1 cellular context compared by ENCODE assay signal in genomic region chr6:136792066-136792944, GRCh38.
TF ChIP-seq lines count a peak whose summit lies in the region.

A gene with protein sequence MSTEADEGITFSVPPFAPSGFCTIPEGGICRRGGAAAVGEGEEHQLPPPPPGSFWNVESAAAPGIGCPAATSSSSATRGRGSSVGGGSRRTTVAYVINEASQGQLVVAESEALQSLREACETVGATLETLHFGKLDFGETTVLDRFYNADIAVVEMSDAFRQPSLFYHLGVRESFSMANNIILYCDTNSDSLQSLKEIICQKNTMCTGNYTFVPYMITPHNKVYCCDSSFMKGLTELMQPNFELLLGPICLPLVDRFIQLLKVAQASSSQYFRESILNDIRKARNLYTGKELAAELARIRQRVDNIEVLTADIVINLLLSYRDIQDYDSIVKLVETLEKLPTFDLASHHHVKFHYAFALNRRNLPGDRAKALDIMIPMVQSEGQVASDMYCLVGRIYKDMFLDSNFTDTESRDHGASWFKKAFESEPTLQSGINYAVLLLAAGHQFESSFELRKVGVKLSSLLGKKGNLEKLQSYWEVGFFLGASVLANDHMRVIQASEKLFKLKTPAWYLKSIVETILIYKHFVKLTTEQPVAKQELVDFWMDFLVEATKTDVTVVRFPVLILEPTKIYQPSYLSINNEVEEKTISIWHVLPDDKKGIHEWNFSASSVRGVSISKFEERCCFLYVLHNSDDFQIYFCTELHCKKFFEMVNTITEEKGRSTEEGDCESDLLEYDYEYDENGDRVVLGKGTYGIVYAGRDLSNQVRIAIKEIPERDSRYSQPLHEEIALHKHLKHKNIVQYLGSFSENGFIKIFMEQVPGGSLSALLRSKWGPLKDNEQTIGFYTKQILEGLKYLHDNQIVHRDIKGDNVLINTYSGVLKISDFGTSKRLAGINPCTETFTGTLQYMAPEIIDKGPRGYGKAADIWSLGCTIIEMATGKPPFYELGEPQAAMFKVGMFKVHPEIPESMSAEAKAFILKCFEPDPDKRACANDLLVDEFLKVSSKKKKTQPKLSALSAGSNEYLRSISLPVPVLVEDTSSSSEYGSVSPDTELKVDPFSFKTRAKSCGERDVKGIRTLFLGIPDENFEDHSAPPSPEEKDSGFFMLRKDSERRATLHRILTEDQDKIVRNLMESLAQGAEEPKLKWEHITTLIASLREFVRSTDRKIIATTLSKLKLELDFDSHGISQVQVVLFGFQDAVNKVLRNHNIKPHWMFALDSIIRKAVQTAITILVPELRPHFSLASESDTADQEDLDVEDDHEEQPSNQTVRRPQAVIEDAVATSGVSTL (N-terminal part only) (minus strand): TSS chr6:136792477. CDS start chr6:136792157, 320 bp downstream.

TF ChIP-seq in HepG2, 621 proteins besides CTCF, POLR2A, EP300 and RAD21 (continued from another document and continues in another):
- TF ChIP-seq FOXP4 (CRISPR knock-in tag; IDR thresholded peaks at IDR 0.05) = no peak
- TF ChIP-seq YEATS2 (CRISPR knock-in tag; IDR thresholded peaks at IDR 0.05; ENCODE audit: borderline replicate concordance) = no peak
- no peak for TF ChIP-seq SNAPC5 (CRISPR knock-in tag; IDR thresholded peaks at IDR 0.05; ENCODE audit: borderline replicate concordance)
- TF ChIP-seq MATR3 (CRISPR knock-in tag; IDR thresholded peaks at IDR 0.05) = no peak
- no peak for TF ChIP-seq SCMH1 (CRISPR knock-in tag; IDR thresholded peaks at IDR 0.05; ENCODE audit: borderline replicate concordance)
- TF ChIP-seq, protein P1, sequence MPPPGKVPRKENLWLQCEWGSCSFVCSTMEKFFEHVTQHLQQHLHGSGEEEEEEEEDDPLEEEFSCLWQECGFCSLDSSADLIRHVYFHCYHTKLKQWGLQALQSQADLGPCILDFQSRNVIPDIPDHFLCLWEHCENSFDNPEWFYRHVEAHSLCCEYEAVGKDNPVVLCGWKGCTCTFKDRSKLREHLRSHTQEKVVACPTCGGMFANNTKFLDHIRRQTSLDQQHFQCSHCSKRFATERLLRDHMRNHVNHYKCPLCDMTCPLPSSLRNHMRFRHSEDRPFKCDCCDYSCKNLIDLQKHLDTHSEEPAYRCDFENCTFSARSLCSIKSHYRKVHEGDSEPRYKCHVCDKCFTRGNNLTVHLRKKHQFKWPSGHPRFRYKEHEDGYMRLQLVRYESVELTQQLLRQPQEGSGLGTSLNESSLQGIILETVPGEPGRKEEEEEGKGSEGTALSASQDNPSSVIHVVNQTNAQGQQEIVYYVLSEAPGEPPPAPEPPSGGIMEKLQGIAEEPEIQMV (CRISPR knock-in tag; IDR thresholded peaks at IDR 0.05; ENCODE audit: low read depth) = no peak
- TF ChIP-seq ZSCAN9 (CRISPR knock-in tag; IDR thresholded peaks at IDR 0.05; ENCODE audit: borderline replicate concordance) = no peak
- no peak for TF ChIP-seq USF2 (IDR thresholded peaks at IDR 0.05; ENCODE audit: low read depth, low read length)
- TF ChIP-seq USF2 (CRISPR knock-in tag; IDR thresholded peaks at IDR 0.05; ENCODE audit: borderline replicate concordance) = no peak
- no peak for TF ChIP-seq ZNF232 (CRISPR knock-in tag; IDR thresholded peaks at IDR 0.05; ENCODE audit: borderline replicate concordance)
- no peak for TF ChIP-seq KAT8 (CRISPR knock-in tag; IDR thresholded peaks at IDR 0.05)
- TF ChIP-seq MEIS1 (CRISPR knock-in tag; IDR thresholded peaks at IDR 0.05; ENCODE audit: borderline replicate concordance) = no peak
- TF ChIP-seq, protein P2, sequence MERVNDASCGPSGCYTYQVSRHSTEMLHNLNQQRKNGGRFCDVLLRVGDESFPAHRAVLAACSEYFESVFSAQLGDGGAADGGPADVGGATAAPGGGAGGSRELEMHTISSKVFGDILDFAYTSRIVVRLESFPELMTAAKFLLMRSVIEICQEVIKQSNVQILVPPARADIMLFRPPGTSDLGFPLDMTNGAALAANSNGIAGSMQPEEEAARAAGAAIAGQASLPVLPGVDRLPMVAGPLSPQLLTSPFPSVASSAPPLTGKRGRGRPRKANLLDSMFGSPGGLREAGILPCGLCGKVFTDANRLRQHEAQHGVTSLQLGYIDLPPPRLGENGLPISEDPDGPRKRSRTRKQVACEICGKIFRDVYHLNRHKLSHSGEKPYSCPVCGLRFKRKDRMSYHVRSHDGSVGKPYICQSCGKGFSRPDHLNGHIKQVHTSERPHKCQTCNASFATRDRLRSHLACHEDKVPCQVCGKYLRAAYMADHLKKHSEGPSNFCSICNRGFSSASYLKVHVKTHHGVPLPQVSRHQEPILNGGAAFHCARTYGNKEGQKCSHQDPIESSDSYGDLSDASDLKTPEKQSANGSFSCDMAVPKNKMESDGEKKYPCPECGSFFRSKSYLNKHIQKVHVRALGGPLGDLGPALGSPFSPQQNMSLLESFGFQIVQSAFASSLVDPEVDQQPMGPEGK (CRISPR knock-in tag; IDR thresholded peaks at IDR 0.05) = peak; percentile 88
- TF ChIP-seq RAD51 (IDR thresholded peaks at IDR 0.05; ENCODE audit: borderline replicate concordance) = no peak
- TF ChIP-seq RFX1 (IDR thresholded peaks at IDR 0.05) = no peak
- TF ChIP-seq ZNF317 (CRISPR knock-in tag; IDR thresholded peaks at IDR 0.05) = no peak
- no peak for TF ChIP-seq POLR2AphosphoS2 (IDR thresholded peaks at IDR 0.05; ENCODE audit: low read depth, low read length)
- no peak for TF ChIP-seq ZNF281 (CRISPR knock-in tag; IDR thresholded peaks at IDR 0.05; ENCODE audit: borderline replicate concordance)
- no peak for TF ChIP-seq ZNF605 (CRISPR knock-in tag; IDR thresholded peaks at IDR 0.05)
- TF ChIP-seq ZNF629 (CRISPR knock-in tag; conservative IDR thresholded peaks at IDR 0.05) = no peak
- no peak for TF ChIP-seq RELA (CRISPR knock-in tag; IDR thresholded peaks at IDR 0.05)
- TF ChIP-seq HOXA3 (CRISPR knock-in tag; IDR thresholded peaks at IDR 0.05) = peak; percentile 59
- TF ChIP-seq, protein P3, sequence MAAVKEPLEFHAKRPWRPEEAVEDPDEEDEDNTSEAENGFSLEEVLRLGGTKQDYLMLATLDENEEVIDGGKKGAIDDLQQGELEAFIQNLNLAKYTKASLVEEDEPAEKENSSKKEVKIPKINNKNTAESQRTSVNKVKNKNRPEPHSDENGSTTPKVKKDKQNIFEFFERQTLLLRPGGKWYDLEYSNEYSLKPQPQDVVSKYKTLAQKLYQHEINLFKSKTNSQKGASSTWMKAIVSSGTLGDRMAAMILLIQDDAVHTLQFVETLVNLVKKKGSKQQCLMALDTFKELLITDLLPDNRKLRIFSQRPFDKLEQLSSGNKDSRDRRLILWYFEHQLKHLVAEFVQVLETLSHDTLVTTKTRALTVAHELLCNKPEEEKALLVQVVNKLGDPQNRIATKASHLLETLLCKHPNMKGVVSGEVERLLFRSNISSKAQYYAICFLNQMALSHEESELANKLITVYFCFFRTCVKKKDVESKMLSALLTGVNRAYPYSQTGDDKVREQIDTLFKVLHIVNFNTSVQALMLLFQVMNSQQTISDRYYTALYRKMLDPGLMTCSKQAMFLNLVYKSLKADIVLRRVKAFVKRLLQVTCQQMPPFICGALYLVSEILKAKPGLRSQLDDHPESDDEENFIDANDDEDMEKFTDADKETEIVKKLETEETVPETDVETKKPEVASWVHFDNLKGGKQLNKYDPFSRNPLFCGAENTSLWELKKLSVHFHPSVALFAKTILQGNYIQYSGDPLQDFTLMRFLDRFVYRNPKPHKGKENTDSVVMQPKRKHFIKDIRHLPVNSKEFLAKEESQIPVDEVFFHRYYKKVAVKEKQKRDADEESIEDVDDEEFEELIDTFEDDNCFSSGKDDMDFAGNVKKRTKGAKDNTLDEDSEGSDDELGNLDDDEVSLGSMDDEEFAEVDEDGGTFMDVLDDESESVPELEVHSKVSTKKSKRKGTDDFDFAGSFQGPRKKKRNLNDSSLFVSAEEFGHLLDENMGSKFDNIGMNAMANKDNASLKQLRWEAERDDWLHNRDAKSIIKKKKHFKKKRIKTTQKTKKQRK (IDR thresholded peaks at IDR 0.05; ENCODE audit: low read length) = no peak
- TF ChIP-seq BORCS8-MEF2B (CRISPR knock-in tag; IDR thresholded peaks at IDR 0.05) = peak; percentile 66; the same call in 1 of the 2 replicates
- TF ChIP-seq KDM1A (CRISPR knock-in tag; IDR thresholded peaks at IDR 0.05) = no peak; the same call in 1 of the 2 replicates
- TF ChIP-seq ZNF296 (CRISPR knock-in tag; conservative IDR thresholded peaks at IDR 0.05) = 0 out of 2 replicates have a peak, but pooled peaks have one; percentile 53
- no peak for TF ChIP-seq SIN3A (IDR thresholded peaks at IDR 0.05; ENCODE audit: borderline replicate concordance, low read depth, low read length)
- TF ChIP-seq ZNF615 (CRISPR knock-in tag; IDR thresholded peaks at IDR 0.05; ENCODE audit: borderline replicate concordance) = no peak
- TF ChIP-seq HNRNPK (IDR thresholded peaks at IDR 0.05; ENCODE audit: low read depth, low read length, poor library complexity, severe bottlenecking) = no peak
- no peak for TF ChIP-seq U2AF2 (IDR thresholded peaks at IDR 0.05; ENCODE audit: low read depth, low read length)
- TF ChIP-seq ARHGAP35 (CRISPR knock-in tag; IDR thresholded peaks at IDR 0.05; ENCODE audit: borderline replicate concordance) = no peak
- TF ChIP-seq MTF2 (CRISPR knock-in tag; IDR thresholded peaks at IDR 0.05; ENCODE audit: borderline replicate concordance) = peak; percentile 74; the same call in 1 of the 2 replicates
- TF ChIP-seq ZNF235 (CRISPR knock-in tag; IDR thresholded peaks at IDR 0.05; ENCODE audit: borderline replicate concordance) = no peak
- TF ChIP-seq SIX1 (CRISPR knock-in tag; IDR thresholded peaks at IDR 0.05; ENCODE audit: borderline replicate concordance) = no peak
- TF ChIP-seq CREB1 (IDR thresholded peaks at IDR 0.05) = no peak
- no peak for TF ChIP-seq CREB1 (CRISPR knock-in tag; IDR thresholded peaks at IDR 0.05)
- TF ChIP-seq ZNF101 (CRISPR knock-in tag; IDR thresholded peaks at IDR 0.05; ENCODE audit: borderline replicate concordance, low read depth) = no peak
- TF ChIP-seq HNRNPLL (IDR thresholded peaks at IDR 0.05; ENCODE audit: low read depth, low read length, poor library complexity, severe bottlenecking) = peak; percentile 56
- no peak for TF ChIP-seq ZNF143 (CRISPR knock-in tag; IDR thresholded peaks at IDR 0.05)
- TF ChIP-seq, protein P4, sequence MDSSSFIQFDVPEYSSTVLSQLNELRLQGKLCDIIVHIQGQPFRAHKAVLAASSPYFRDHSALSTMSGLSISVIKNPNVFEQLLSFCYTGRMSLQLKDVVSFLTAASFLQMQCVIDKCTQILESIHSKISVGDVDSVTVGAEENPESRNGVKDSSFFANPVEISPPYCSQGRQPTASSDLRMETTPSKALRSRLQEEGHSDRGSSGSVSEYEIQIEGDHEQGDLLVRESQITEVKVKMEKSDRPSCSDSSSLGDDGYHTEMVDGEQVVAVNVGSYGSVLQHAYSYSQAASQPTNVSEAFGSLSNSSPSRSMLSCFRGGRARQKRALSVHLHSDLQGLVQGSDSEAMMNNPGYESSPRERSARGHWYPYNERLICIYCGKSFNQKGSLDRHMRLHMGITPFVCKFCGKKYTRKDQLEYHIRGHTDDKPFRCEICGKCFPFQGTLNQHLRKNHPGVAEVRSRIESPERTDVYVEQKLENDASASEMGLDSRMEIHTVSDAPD (CRISPR knock-in tag; IDR thresholded peaks at IDR 0.05) = no peak
- TF ChIP-seq ARNT (IDR thresholded peaks at IDR 0.05) = no peak
- no peak for TF ChIP-seq GPN1 (CRISPR knock-in tag; IDR thresholded peaks at IDR 0.05; ENCODE audit: borderline replicate concordance)
- no peak for TF ChIP-seq ZNF382 (CRISPR knock-in tag; IDR thresholded peaks at IDR 0.05; ENCODE audit: borderline replicate concordance)
- TF ChIP-seq GFI1 (CRISPR knock-in tag; IDR thresholded peaks at IDR 0.05; ENCODE audit: borderline replicate concordance) = no peak
- no peak for TF ChIP-seq SMYD3 (CRISPR knock-in tag; IDR thresholded peaks at IDR 0.05)
- TF ChIP-seq ZNF761 (CRISPR knock-in tag; conservative IDR thresholded peaks at IDR 0.05) = no peak
- no peak for TF ChIP-seq KDM5A (IDR thresholded peaks at IDR 0.05; ENCODE audit: borderline replicate concordance, low read length)
